28 cellular contexts compared by ENCODE assay signal in the genomic region with DNA sequence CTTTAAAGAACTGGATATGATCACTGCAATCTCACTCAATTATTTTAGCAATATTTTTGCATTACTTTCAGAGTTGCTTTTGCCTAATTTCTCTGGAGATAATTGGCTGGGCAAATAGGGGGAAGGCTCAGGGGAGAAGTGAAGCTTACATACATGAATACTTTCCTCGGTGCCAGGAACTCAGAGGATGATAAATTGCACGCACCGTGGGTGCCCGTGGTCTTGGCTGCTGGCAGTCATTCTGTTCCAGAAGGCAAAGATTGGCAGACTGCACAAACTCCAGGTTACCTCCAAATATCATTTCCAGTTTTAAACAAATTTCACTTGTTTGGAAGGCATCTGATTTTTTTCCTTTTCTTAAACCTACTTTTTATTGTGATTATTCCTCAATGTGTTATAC.
"Had no signal": no experiment of that assay in that cellular context is flagged by ENCODE, and none has a peak within 500 bp of the region (broad histone marks: within the 10 kb centered on the region; RNA-seq: fewer than 3 reads in every experiment).

No MANE protein-coding gene starts in this region.

- H3K36me3 ChIP-seq: ascending aorta, brain microvascular endothelial cell, colonic mucosa, esophagus squamous epithelium had no signal

- H3K9me3 ChIP-seq: colonic mucosa, esophagus squamous epithelium had no signal

- H3K4me3 Mint-ChIP-seq: activated CD4-positive, alpha-beta memory T cell treated with anti-CD3 and anti-CD28 coated beads for 36 hours; activated CD4-positive, alpha-beta T cell treated with anti-CD3 and anti-CD28 coated beads for 36 hours; activated CD4-positive, alpha-beta T cell treated with anti-CD3 and anti-CD28 coated beads, Interleukin-2, amount 10 ng/mL, durations not matched to agents 24 days and 14 days; activated CD8-positive, alpha-beta memory T cell treated with anti-CD3 and anti-CD28 coated beads, Interleukin-2, amount 10 ng/mL, durations not matched to agents 7 days and 5 days; activated CD8-positive, alpha-beta T cell treated with anti-CD3 and anti-CD28 coated beads, Interleukin-2, amount 10 ng/mL, durations not matched to agents 7 days and 5 days; activated naive CD4-positive, alpha-beta T cell treated with anti-CD3 and anti-CD28 coated beads, Interleukin-2, amount 10 ng/mL, durations not matched to agents 7 days and 5 days; activated naive CD8-positive, alpha-beta T cell treated with anti-CD3 and anti-CD28 coated beads, Interleukin-2, amount 10 ng/mL, durations not matched to agents 7 days and 5 days; activated T-cell treated with anti-CD3 and anti-CD28 coated beads, Interleukin-2, amount 50 U/mL, for 24 hours; activated T-cell treated with anti-CD3 and anti-CD28 coated beads, Interleukin-2, amount 50 U/mL, for 72 hours; central memory CD8-positive, alpha-beta T cell had no signal

- H3K9me3 Mint-ChIP-seq: activated CD4-positive, alpha-beta memory T cell treated with anti-CD3 and anti-CD28 coated beads for 36 hours; activated CD4-positive, alpha-beta T cell treated with anti-CD3 and anti-CD28 coated beads, Interleukin-2, amount 10 ng/mL, durations not matched to agents 24 days and 14 days; activated naive CD4-positive, alpha-beta T cell treated with anti-CD3 and anti-CD28 coated beads, Interleukin-2, amount 10 ng/mL, durations not matched to agents 7 days and 5 days; activated naive CD8-positive, alpha-beta T cell treated with anti-CD3 and anti-CD28 coated beads, Interleukin-2, amount 10 ng/mL, durations not matched to agents 7 days and 5 days; activated T-cell treated with anti-CD3 and anti-CD28 coated beads, Interleukin-2, amount 50 U/mL, for 24 hours; central memory CD8-positive, alpha-beta T cell had no signal

- FAIRE-seq: endometrium, endothelial cell of umbilical vein had no signal

- DNase-seq: activated CD4-positive, alpha-beta memory T cell treated with anti-CD3 and anti-CD28 coated beads for 36 hours; activated CD4-positive, alpha-beta T cell treated with anti-CD3 and anti-CD28 coated beads for 36 hours; activated CD4-positive, alpha-beta T cell treated with anti-CD3 and anti-CD28 coated beads, Interleukin-2, amount 10 ng/mL, durations not matched to agents 24 days and 14 days; activated CD4-positive, CD25-positive, alpha-beta regulatory T cell; activated CD4-positive, CD25-positive, alpha-beta regulatory T cell treated with anti-CD3 and anti-CD28 coated beads, Interleukin-2, amount 50 U/mL, for 72 hours; activated CD8-positive, alpha-beta memory T cell treated with anti-CD3 and anti-CD28 coated beads, Interleukin-2, amount 10 ng/mL, durations not matched to agents 7 days and 5 days; activated CD8-positive, alpha-beta memory T cell treated with anti-CD3 and anti-CD28 coated beads, Interleukin-2, amount 50 U/mL, for 4 hours; activated CD8-positive, alpha-beta T cell treated with anti-CD3 and anti-CD28 coated beads, Interleukin-2, amount 10 ng/mL, durations not matched to agents 7 days and 5 days; activated gamma-delta T cell; activated naive CD4-positive, alpha-beta T cell; activated naive CD4-positive, alpha-beta T cell treated with anti-CD3 and anti-CD28 coated beads, Interleukin-2, amount 10 ng/mL, durations not matched to agents 7 days and 5 days; activated naive CD8-positive, alpha-beta T cell treated with anti-CD3 and anti-CD28 coated beads, Interleukin-2, amount 10 ng/mL, durations not matched to agents 7 days and 5 days; activated T-cell treated with anti-CD3 and anti-CD28 coated beads for 4 hours; activated T-cell treated with anti-CD3 and anti-CD28 coated beads, Interleukin-2, amount 50 U/mL, for 24 hours; activated T-cell treated with anti-CD3 and anti-CD28 coated beads, Interleukin-2, amount 50 U/mL, for 72 hours; brain microvascular endothelial cell; colonic mucosa; effector CD8-positive, alpha-beta T cell; esophagus squamous epithelium; foreskin melanocyte; head of caudate nucleus; T-helper 2 cell had no signal

- ATAC-seq: activated CD4-positive, alpha-beta T cell treated with anti-CD3 and anti-CD28 coated beads for 36 hours; activated CD8-positive, alpha-beta memory T cell treated with anti-CD3 and anti-CD28 coated beads, Interleukin-2, amount 10 ng/mL, durations not matched to agents 7 days and 5 days; activated CD8-positive, alpha-beta T cell treated with anti-CD3 and anti-CD28 coated beads, Interleukin-2, amount 10 ng/mL, durations not matched to agents 7 days and 5 days; activated naive CD4-positive, alpha-beta T cell treated with anti-CD3 and anti-CD28 coated beads, Interleukin-2, amount 50 U/mL, for 72 hours; activated T-cell treated with anti-CD3 and anti-CD28 coated beads, Interleukin-2, amount 50 U/mL, for 72 hours had no signal

- H3K36me3 Mint-ChIP-seq: activated CD4-positive, alpha-beta memory T cell treated with anti-CD3 and anti-CD28 coated beads for 36 hours; activated CD8-positive, alpha-beta memory T cell treated with anti-CD3 and anti-CD28 coated beads, Interleukin-2, amount 10 ng/mL, durations not matched to agents 7 days and 5 days; activated naive CD4-positive, alpha-beta T cell treated with anti-CD3 and anti-CD28 coated beads, Interleukin-2, amount 10 ng/mL, durations not matched to agents 7 days and 5 days; activated naive CD4-positive, alpha-beta T cell treated with anti-CD3 and anti-CD28 coated beads, Interleukin-2, amount 50 U/mL, for 72 hours; activated naive CD8-positive, alpha-beta T cell treated with anti-CD3 and anti-CD28 coated beads, Interleukin-2, amount 10 ng/mL, durations not matched to agents 7 days and 5 days had no signal

- H3K27me3 Mint-ChIP-seq: activated CD4-positive, alpha-beta memory T cell treated with anti-CD3 and anti-CD28 coated beads for 36 hours; activated CD4-positive, alpha-beta T cell treated with anti-CD3 and anti-CD28 coated beads for 36 hours; activated CD4-positive, alpha-beta T cell treated with anti-CD3 and anti-CD28 coated beads, Interleukin-2, amount 10 ng/mL, durations not matched to agents 24 days and 14 days; activated CD8-positive, alpha-beta memory T cell treated with anti-CD3 and anti-CD28 coated beads, Interleukin-2, amount 10 ng/mL, durations not matched to agents 7 days and 5 days; activated naive CD4-positive, alpha-beta T cell treated with anti-CD3 and anti-CD28 coated beads, Interleukin-2, amount 10 ng/mL, durations not matched to agents 7 days and 5 days; activated naive CD8-positive, alpha-beta T cell treated with anti-CD3 and anti-CD28 coated beads, Interleukin-2, amount 10 ng/mL, durations not matched to agents 7 days and 5 days; activated T-cell treated with anti-CD3 and anti-CD28 coated beads, Interleukin-2, amount 50 U/mL, for 24 hours; central memory CD8-positive, alpha-beta T cell had no signal

- H3K4me1 ChIP-seq: ascending aorta, colonic mucosa, esophagus squamous epithelium had no signal

- H3K27ac Mint-ChIP-seq: activated CD4-positive, alpha-beta memory T cell treated with anti-CD3 and anti-CD28 coated beads for 36 hours; activated CD4-positive, alpha-beta T cell treated with anti-CD3 and anti-CD28 coated beads for 36 hours; activated CD4-positive, alpha-beta T cell treated with anti-CD3 and anti-CD28 coated beads, Interleukin-2, amount 10 ng/mL, durations not matched to agents 24 days and 14 days; activated CD8-positive, alpha-beta memory T cell treated with anti-CD3 and anti-CD28 coated beads, Interleukin-2, amount 10 ng/mL, durations not matched to agents 7 days and 5 days; activated CD8-positive, alpha-beta T cell treated with anti-CD3 and anti-CD28 coated beads, Interleukin-2, amount 10 ng/mL, durations not matched to agents 7 days and 5 days; activated naive CD4-positive, alpha-beta T cell treated with anti-CD3 and anti-CD28 coated beads, Interleukin-2, amount 10 ng/mL, durations not matched to agents 7 days and 5 days; activated naive CD4-positive, alpha-beta T cell treated with anti-CD3 and anti-CD28 coated beads, Interleukin-2, amount 50 U/mL, for 72 hours; activated naive CD8-positive, alpha-beta T cell treated with anti-CD3 and anti-CD28 coated beads, Interleukin-2, amount 10 ng/mL, durations not matched to agents 7 days and 5 days; activated T-cell treated with anti-CD3 and anti-CD28 coated beads, Interleukin-2, amount 50 U/mL, for 24 hours; activated T-cell treated with anti-CD3 and anti-CD28 coated beads, Interleukin-2, amount 50 U/mL, for 72 hours had no signal

- H3K27ac ChIP-seq: ascending aorta, brain microvascular endothelial cell, colonic mucosa, epithelial cell of prostate, esophagus squamous epithelium had no signal

- H3K4me3 ChIP-seq: ascending aorta, colonic mucosa, esophagus squamous epithelium had no signal

- H3K27me3 ChIP-seq: ascending aorta, brain microvascular endothelial cell, colonic mucosa, esophagus squamous epithelium had no signal

- H3K4me1 Mint-ChIP-seq: activated CD4-positive, alpha-beta T cell treated with anti-CD3 and anti-CD28 coated beads for 36 hours; activated CD4-positive, alpha-beta T cell treated with anti-CD3 and anti-CD28 coated beads, Interleukin-2, amount 10 ng/mL, durations not matched to agents 24 days and 14 days; activated CD8-positive, alpha-beta memory T cell treated with anti-CD3 and anti-CD28 coated beads, Interleukin-2, amount 10 ng/mL, durations not matched to agents 7 days and 5 days; activated naive CD4-positive, alpha-beta T cell treated with anti-CD3 and anti-CD28 coated beads, Interleukin-2, amount 10 ng/mL, durations not matched to agents 7 days and 5 days; activated naive CD8-positive, alpha-beta T cell treated with anti-CD3 and anti-CD28 coated beads, Interleukin-2, amount 10 ng/mL, durations not matched to agents 7 days and 5 days; central memory CD8-positive, alpha-beta T cell had no signal
